2 cellular contexts compared by ENCODE assay signal in the genomic region with DNA sequence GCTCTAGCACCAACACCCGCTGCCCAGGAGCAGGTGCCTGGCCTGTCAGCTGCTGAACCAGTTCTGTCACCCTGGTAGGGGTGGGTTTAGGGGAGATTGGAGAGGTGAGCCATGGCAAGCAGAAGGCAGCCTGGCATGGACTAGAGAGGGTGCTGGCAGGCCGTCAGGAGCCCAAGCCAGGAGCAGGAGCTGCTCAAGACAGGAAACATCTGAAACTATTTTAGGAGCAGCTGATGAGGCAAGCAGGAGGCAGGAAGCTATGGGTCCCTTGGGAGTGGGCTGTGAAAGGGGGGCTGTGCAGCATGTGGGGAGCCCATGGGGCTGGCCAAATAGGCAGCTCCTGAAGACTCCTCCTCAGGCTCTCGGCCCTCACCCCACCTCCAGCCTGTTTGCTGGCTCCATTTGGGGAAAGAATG.
TF ChIP-seq lines count a peak whose summit lies in the region.

No MANE protein-coding gene starts in this region.

TF ChIP-seq in GM12891, 5 proteins besides CTCF, POLR2A, EP300 and RAD21:
- TF ChIP-seq PAX5 (IDR thresholded peaks at IDR 0.05; ENCODE audit: insufficient read depth, low read length, severe bottlenecking) (no peak), POLR2AphosphoS5 (IDR thresholded peaks at IDR 0.05; ENCODE audit: low read depth, low read length) (0 out of 2 replicates have a peak, but pooled peaks have one; percentile 25), POU2F2 (IDR thresholded peaks at IDR 0.05; ENCODE audit: low read depth, low read length) (no peak), TAF1 (IDR thresholded peaks at IDR 0.05; ENCODE audit: low read depth, low read length) (no peak), SPI1 (IDR thresholded peaks at IDR 0.05; ENCODE audit: low read depth, low read length) (no peak)

TF ChIP-seq in endothelial cell of umbilical vein, 7 proteins besides CTCF, POLR2A, EP300 and RAD21:
- TF ChIP-seq, protein P1, sequence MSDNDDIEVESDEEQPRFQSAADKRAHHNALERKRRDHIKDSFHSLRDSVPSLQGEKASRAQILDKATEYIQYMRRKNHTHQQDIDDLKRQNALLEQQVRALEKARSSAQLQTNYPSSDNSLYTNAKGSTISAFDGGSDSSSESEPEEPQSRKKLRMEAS (IDR thresholded peaks at IDR 0.05; ENCODE audit: insufficient read depth, insufficient read length): no peak
- TF ChIP-seq MYC (IDR thresholded peaks at IDR 0.05; ENCODE audit: low read depth, low read length): no peak
- TF ChIP-seq POLR2AphosphoS5 (IDR thresholded peaks at IDR 0.05; ENCODE audit: insufficient read depth, low read depth, low read length): peak; percentile 63
- TF ChIP-seq FOS (IDR thresholded peaks at IDR 0.05; ENCODE audit: borderline replicate concordance, insufficient read depth, low read length): no peak
TF ChIP-seq in endothelial cell of umbilical vein: peak in this region for 1.
